ENCODE assay signal across 15 cellular contexts in the genomic region with DNA sequence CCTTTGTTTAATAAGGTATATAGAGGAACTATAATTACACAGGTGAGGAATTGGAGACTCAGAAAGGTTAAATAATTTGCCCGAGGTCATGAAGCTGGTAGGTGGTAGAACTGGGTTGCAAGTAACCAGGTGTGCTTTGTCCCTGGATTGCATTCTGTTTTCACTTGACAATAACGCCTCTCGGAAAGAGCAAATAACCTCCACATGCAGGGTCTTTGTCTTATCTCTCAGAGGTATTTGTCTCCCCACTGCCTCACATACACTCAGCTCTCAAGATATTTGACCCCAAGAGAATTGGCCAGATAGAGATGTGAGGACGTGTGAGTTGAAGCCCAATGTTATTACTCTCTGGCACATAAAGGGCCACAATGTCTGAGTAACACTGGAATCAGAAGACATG.
A peak's percentile ranks its signal among the peaks of the same experiment; 100 is the strongest.
DNase-seq lines count a peak whose midpoint lies in the region; ATAC-seq and TF ChIP-seq lines count a peak whose summit lies in the region.
"Had no signal": no experiment of that assay in that cellular context is flagged by ENCODE, and none has a peak within 500 bp of the region (broad histone marks: within the 10 kb centered on the region; RNA-seq: fewer than 3 reads in every experiment).

No MANE protein-coding gene starts in this region.

- peaks cover 31 to 34% of the 10 kb centered on the region in 2 experiments for H3K4me1 Mint-ChIP-seq in H9
- peaks cover 36% of the 10 kb centered on the region for H3K4me1 Mint-ChIP-seq in WTC11
- H3K4me1 Mint-ChIP-seq: B cell had no signal

- H3K18ac ChIP-seq in H9 (ENCODE audit: insufficient read length, low read depth, low read length): no peak overlapping the region

- POLR2A ChIA-PET in WTC11 (lab: Charles Lee): no interaction called here

- TF ChIP-seq CTCF in H9 (conservative IDR thresholded peaks at IDR 0.05): no peak
- TF ChIP-seq CTCF in WTC11 (IDR thresholded peaks at IDR 0.05): no peak
- TF ChIP-seq CTCF in testis (IDR thresholded peaks at IDR 0.05): no peak

- no peak overlapping the region for H3K9ac ChIP-seq in H9 (ENCODE audit: extremely low read depth, insufficient read length, low read length)

- no peak overlapping the region for H2AK5ac ChIP-seq in H9 (ENCODE audit: insufficient read length, low read length)

- H4K8ac ChIP-seq in H9 (replicated peaks; ENCODE audit: insufficient read length, low read depth, low read length): no peak overlapping the region

- no peak overlapping the region for H4K91ac ChIP-seq in H9 (ENCODE audit: insufficient read length, low read depth, low read length)

- DNase-seq in COLO668 (lab: John Stamatoyannopoulos, UW; ENCODE audit: unreplicated experiment): peak; percentile 12
- DNase-seq in H9: peak; percentile 31
- no peak for DNase-seq in WTC11 (ENCODE audit: low spot score)
- DNase-seq in iPS-NIHi11 (ENCODE audit: low spot score): peak; percentile 32
- no peak for DNase-seq in SKM-1 treated with dmso at 0.1 percent for 144 hours (lab: John Stamatoyannopoulos, UW; ENCODE audit: unreplicated experiment)
- DNase-seq in testis: no peak
- DNase-seq in AG20443 (ENCODE audit: low spot score): no peak
- DNase-seq in DMS79 (lab: John Stamatoyannopoulos, UW): no peak
- DNase-seq: ACHN; C1 segment of cervical spinal cord; CD4-positive, alpha-beta T cell; GF-D8 had no signal

- no peaks in the 10 kb centered on the region; the same call in 1 of the 2 replicates for H3K27me3 Mint-ChIP-seq in H9 (ENCODE audit: low read depth)
- peaks cover 4% of the 10 kb centered on the region for H3K27me3 Mint-ChIP-seq in WTC11 (ENCODE audit: low read depth)
- H3K27me3 Mint-ChIP-seq: B cell; CD4-positive, alpha-beta T cell had no signal

- H2BK12ac ChIP-seq in H9 (ENCODE audit: insufficient read length, low read depth, low read length): no peak overlapping the region

- H3K27ac Mint-ChIP-seq in H9: peak overlapping the region in 2 of 3 experiments; percentile 46 to 59; a peak in 2 of 7 replicates
- H3K27ac Mint-ChIP-seq in WTC11: peak overlapping the region; percentile 91
- H3K27ac Mint-ChIP-seq: B cell; CD4-positive, alpha-beta T cell had no signal

- H3K4me1 ChIP-seq in H9 (ENCODE audit: insufficient read depth, low read length) (no peaks in the 10 kb centered on the region; the same call in none of the 2 replicates), testis (no peaks in the 10 kb centered on the region)
- H3K4me1 ChIP-seq: HAP-1 had no signal

- no peaks in the 10 kb centered on the region for H3K79me1 ChIP-seq in H9 (ENCODE audit: insufficient read depth, low read depth, low read length, poor library complexity, severe bottlenecking)

- no peaks in the 10 kb centered on the region for H3K9me3 Mint-ChIP-seq in H9
- H3K9me3 Mint-ChIP-seq in WTC11: no peaks in the 10 kb centered on the region
- H3K9me3 Mint-ChIP-seq: CD4-positive, alpha-beta T cell had no signal

- H3K56ac ChIP-seq in H9 (ENCODE audit: insufficient read length, low read depth, low read length): no peak overlapping the region

- H3K27me3 ChIP-seq in H9 (ENCODE audit: insufficient read depth, low read length) (no peaks in the 10 kb centered on the region), testis (no peaks in the 10 kb centered on the region)

- no peak overlapping the region for H2AFZ ChIP-seq in H9 (ENCODE audit: low read length)

- CTCF ChIA-PET in WTC11 (lab: Charles Lee): interaction anchor here (1.5 kb wide), 1 partner anchor 86 kb away, joined by 3 read pairs; no protein-coding TSS in a partner anchor

- H3K4me2 ChIP-seq in H9 (ENCODE audit: insufficient read depth, insufficient read length, low read length): no peak overlapping the region

- H3K4ac ChIP-seq in H9 (ENCODE audit: low read depth, low read length): no peak overlapping the region

- WGBS in H9 (ENCODE audit: extremely low coverage, insufficient read length, low lambda C conversion rate): no CpG with 5 or more reads among the region's 4 CpGs
- 54 to 68% methylated on average over 4 of the region's 4 CpGs for WGBS in testis, 2 donors

- H3K23ac ChIP-seq in H9 (ENCODE audit: insufficient read length, low read depth, low read length): no peak overlapping the region

- no peak for TF ChIP-seq POLR2A in testis (IDR thresholded peaks at IDR 0.05)

- no peaks in the 10 kb centered on the region for H3K9me3 ChIP-seq in H9 (ENCODE audit: control insufficient read depth, low read depth, low read length)
- H3K9me3 ChIP-seq in testis: no peaks in the 10 kb centered on the region
- H3K9me3 ChIP-seq: HAP-1 had no signal

- H2BK15ac ChIP-seq in H9 (ENCODE audit: low read depth, low read length): no peak overlapping the region

- no peak overlapping the region for H3K27ac ChIP-seq in H9 (ENCODE audit: insufficient read length, low read depth, low read length)
- no peak overlapping the region for H3K27ac ChIP-seq in testis

- intact Hi-C loops in testis (cut with DNase I; ENCODE audit: low total_unique reads): no loop called here

- no peaks in the 10 kb centered on the region for H3K36me3 ChIP-seq in testis (ENCODE audit: low read depth, missing control alignments)
- H3K36me3 ChIP-seq: HAP-1 had no signal

- peak; percentile 89 for ATAC-seq in WTC11
- ATAC-seq: HepG2 had no signal

- H2BK120ac ChIP-seq in H9 (ENCODE audit: low read depth, low read length, poor library complexity, severe bottlenecking): no peak overlapping the region

- H3T11ph ChIP-seq in H9 (ENCODE audit: low read length): no peak overlapping the region

- H3K14ac ChIP-seq in H9 (ENCODE audit: insufficient read depth, low read length): no peak overlapping the region

- H3K79me2 ChIP-seq in H9 (ENCODE audit: insufficient read depth, low read length): no peaks in the 10 kb centered on the region

- no peak overlapping the region for H3K4me3 ChIP-seq in testis
- H3K4me3 ChIP-seq: HAP-1 had no signal

- H2BK5ac ChIP-seq in H9 (ENCODE audit: insufficient read length, low read length): no peak overlapping the region

- no peak overlapping the region for H4K5ac ChIP-seq in H9 (ENCODE audit: insufficient read length, low read depth, low read length)

- no peaks in the 10 kb centered on the region for H3K36me3 Mint-ChIP-seq in H9 (ENCODE audit: insufficient read depth in 1 of 3, low read depth in 3 of 3)
- 0 out of 2 replicates have a peak, but pooled peaks cover 5% of the 10 kb centered on the region for H3K36me3 Mint-ChIP-seq in WTC11

- H2BK20ac ChIP-seq in H9 (ENCODE audit: low read depth, low read length, poor library complexity, severe bottlenecking): no peak overlapping the region

- H4K20me1 ChIP-seq in H9 (ENCODE audit: control insufficient read depth, insufficient read depth, insufficient read length): no peaks in the 10 kb centered on the region

- no peak overlapping the region for H3K4me3 Mint-ChIP-seq in H9
- H3K4me3 Mint-ChIP-seq in WTC11: no peak overlapping the region
- H3K4me3 Mint-ChIP-seq: B cell; CD4-positive, alpha-beta T cell had no signal

- H3K23me2 ChIP-seq in H9 (ENCODE audit: insufficient read length, low read depth, low read length, poor library complexity, severe bottlenecking): no peaks in the 10 kb centered on the region

TF ChIP-seq in WTC11, 78 proteins besides CTCF, POLR2A, EP300 and RAD21 (continues in another document):
- TF ChIP-seq, protein P1, sequence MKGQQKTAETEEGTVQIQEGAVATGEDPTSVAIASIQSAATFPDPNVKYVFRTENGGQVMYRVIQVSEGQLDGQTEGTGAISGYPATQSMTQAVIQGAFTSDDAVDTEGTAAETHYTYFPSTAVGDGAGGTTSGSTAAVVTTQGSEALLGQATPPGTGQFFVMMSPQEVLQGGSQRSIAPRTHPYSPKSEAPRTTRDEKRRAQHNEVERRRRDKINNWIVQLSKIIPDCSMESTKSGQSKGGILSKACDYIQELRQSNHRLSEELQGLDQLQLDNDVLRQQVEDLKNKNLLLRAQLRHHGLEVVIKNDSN (CRISPR knock-in tag; IDR thresholded peaks at IDR 0.05): no peak
- TF ChIP-seq, protein P2, sequence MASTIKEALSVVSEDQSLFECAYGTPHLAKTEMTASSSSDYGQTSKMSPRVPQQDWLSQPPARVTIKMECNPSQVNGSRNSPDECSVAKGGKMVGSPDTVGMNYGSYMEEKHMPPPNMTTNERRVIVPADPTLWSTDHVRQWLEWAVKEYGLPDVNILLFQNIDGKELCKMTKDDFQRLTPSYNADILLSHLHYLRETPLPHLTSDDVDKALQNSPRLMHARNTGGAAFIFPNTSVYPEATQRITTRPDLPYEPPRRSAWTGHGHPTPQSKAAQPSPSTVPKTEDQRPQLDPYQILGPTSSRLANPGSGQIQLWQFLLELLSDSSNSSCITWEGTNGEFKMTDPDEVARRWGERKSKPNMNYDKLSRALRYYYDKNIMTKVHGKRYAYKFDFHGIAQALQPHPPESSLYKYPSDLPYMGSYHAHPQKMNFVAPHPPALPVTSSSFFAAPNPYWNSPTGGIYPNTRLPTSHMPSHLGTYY (CRISPR knock-in tag; IDR thresholded peaks at IDR 0.05): no peak
- TF ChIP-seq JAZF1 (CRISPR knock-in tag; IDR thresholded peaks at IDR 0.05) (no peak), ZNF263 (CRISPR knock-in tag; IDR thresholded peaks at IDR 0.05; ENCODE audit: low read depth) (no peak), MYBL2 (CRISPR knock-in tag; IDR thresholded peaks at IDR 0.05) (no peak), MXD4 (CRISPR knock-in tag; IDR thresholded peaks at IDR 0.05; ENCODE audit: borderline replicate concordance) (no peak)
- TF ChIP-seq, protein P3, sequence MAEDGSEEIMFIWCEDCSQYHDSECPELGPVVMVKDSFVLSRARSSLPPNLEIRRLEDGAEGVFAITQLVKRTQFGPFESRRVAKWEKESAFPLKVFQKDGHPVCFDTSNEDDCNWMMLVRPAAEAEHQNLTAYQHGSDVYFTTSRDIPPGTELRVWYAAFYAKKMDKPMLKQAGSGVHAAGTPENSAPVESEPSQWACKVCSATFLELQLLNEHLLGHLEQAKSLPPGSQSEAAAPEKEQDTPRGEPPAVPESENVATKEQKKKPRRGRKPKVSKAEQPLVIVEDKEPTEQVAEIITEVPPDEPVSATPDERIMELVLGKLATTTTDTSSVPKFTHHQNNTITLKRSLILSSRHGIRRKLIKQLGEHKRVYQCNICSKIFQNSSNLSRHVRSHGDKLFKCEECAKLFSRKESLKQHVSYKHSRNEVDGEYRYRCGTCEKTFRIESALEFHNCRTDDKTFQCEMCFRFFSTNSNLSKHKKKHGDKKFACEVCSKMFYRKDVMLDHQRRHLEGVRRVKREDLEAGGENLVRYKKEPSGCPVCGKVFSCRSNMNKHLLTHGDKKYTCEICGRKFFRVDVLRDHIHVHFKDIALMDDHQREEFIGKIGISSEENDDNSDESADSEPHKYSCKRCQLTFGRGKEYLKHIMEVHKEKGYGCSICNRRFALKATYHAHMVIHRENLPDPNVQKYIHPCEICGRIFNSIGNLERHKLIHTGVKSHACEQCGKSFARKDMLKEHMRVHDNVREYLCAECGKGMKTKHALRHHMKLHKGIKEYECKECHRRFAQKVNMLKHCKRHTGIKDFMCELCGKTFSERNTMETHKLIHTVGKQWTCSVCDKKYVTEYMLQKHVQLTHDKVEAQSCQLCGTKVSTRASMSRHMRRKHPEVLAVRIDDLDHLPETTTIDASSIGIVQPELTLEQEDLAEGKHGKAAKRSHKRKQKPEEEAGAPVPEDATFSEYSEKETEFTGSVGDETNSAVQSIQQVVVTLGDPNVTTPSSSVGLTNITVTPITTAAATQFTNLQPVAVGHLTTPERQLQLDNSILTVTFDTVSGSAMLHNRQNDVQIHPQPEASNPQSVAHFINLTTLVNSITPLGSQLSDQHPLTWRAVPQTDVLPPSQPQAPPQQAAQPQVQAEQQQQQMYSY (CRISPR knock-in tag; IDR thresholded peaks at IDR 0.05): no peak

Comparison
In these comparisons a context has a peak if more than half of its experiments do, and no peak if none do; other contexts are left out.
1. DNase-seq: peak in COLO668 (single experiment), H9 (single experiment) and iPS-NIHi11 (single experiment); none in WTC11 (single experiment), SKM-1 treated with dmso at 0.1 percent for 144 hours (single experiment), testis (single experiment), AG20443 (single experiment) and DMS79 (single experiment).